10 cellular contexts compared by ENCODE assay signal in the genomic region with DNA sequence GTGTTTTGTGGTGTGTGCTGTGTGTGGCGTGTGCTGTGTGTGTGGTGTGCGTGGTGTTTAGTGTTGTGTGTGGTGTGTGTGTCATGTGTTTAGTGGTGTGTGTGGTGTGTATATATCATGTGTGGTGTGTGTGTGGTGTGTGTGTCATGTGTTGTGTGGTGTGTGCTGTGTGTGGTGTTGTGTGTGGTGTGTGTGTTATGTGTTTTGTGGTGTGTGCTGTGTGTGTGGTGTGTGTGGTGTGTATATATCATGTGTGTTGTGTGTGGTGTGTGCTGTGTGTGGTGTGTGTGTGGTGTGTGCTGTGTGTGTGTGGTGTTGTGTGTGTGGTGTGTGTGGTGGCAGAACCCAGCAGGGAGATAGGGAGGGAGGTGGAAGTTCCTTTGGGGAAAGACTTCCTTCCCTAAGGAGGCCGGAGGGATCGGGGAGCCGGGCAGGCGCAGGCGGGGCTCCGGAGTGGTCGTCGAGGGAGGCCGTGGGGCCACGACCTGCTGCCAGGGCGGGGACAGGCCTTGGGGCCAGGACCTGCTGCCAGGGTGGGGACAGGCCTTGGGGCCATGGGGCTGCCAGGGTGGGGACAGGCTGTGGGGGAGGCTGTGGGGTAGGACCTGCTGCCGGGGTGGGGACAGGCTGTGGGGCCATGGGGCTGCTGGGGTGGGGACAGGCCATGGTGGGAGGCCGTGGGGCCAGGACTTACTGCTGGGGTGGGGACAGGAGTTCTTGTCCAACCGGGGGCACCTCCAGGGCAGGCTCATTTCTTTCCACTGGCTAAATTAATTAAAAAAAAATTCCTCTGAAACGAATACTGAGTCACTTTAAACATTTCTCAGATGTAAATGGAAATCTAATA. TPM values are rescaled to one million over a fixed set of nuclear protein-coding genes. Genes with fewer than 3 reads are reported as not detected.
A peak's percentile ranks its signal among the peaks of the same experiment; 100 is the strongest.
DNase-seq lines count a peak whose midpoint lies in the region; ATAC-seq and TF ChIP-seq lines count a peak whose summit lies in the region.
"Had no signal": no experiment of that assay in that cellular context is flagged by ENCODE, and none has a peak within 500 bp of the region (broad histone marks: within the 10 kb centered on the region; RNA-seq: fewer than 3 reads in every experiment).

No MANE protein-coding gene starts in this region.

- peaks cover 1% of the 10 kb centered on the region for H3K27me3 Mint-ChIP-seq in activated naive CD4-positive, alpha-beta T cell treated with anti-CD3 and anti-CD28 coated beads, Interleukin-2, amount 50 U/mL, for 24 hours

- TF ChIP-seq CTCF in right atrium auricular region (IDR thresholded peaks at IDR 0.05), result no peak

- intact Hi-C loops in Right ventricle myocardium inferior (cut with DNase I), result no loop called here

- ATAC-seq in Right ventricle myocardium inferior (no peak), HG02623 (IDR thresholded peaks at IDR 0.05; ENCODE audit: unreplicated experiment) (no peak), HG02973 (IDR thresholded peaks at IDR 0.05; ENCODE audit: unreplicated experiment) (no peak)

- H3K27me3 ChIP-seq in right atrium auricular region, result no peaks in the 10 kb centered on the region

- H3K4me1 Mint-ChIP-seq in activated naive CD4-positive, alpha-beta T cell treated with anti-CD3 and anti-CD28 coated beads, Interleukin-2, amount 50 U/mL, for 24 hours, result peaks cover 31% of the 10 kb centered on the region

- H3K9me3 ChIP-seq in right atrium auricular region, result peaks cover 0 to 9% of the 10 kb centered on the region in 2 donors

- H3K27ac ChIP-seq in right atrium auricular region, result peak overlapping the region in 1 of 2 donors; percentile 55
- H3K27ac ChIP-seq: KMS-11 had no signal

- DNase-seq in Right ventricle myocardium inferior (ENCODE audit: missing footprints) (peak; percentile 37), right atrium auricular region (ENCODE audit: low spot score) (no peak), mesenteric fat pad (ENCODE audit: low spot score) (peak; percentile 88), NCI-H2107 treated with DMSO at 0.1 percent for 48 hours (lab: John Stamatoyannopoulos, UW; ENCODE audit: unreplicated experiment) (no peak), SIG-M5 treated with dmso at 0.1 percent for 504 hours (lab: John Stamatoyannopoulos, UW; ENCODE audit: unreplicated experiment) (no peak)

- no peaks in the 10 kb centered on the region for H3K36me3 ChIP-seq in right atrium auricular region

- H3K36me3 Mint-ChIP-seq in activated naive CD4-positive, alpha-beta T cell treated with anti-CD3 and anti-CD28 coated beads, Interleukin-2, amount 50 U/mL, for 24 hours, result peaks cover 16% of the 10 kb centered on the region

- H3K27ac Mint-ChIP-seq in activated naive CD4-positive, alpha-beta T cell treated with anti-CD3 and anti-CD28 coated beads, Interleukin-2, amount 50 U/mL, for 24 hours, result peak overlapping the region; percentile 81

- H3K4me3 ChIP-seq in right atrium auricular region, result no peak overlapping the region

- H3K4me1 ChIP-seq in right atrium auricular region, result peaks cover 0 to 18% of the 10 kb centered on the region in 2 donors

- H3K9me3 Mint-ChIP-seq in activated naive CD4-positive, alpha-beta T cell treated with anti-CD3 and anti-CD28 coated beads, Interleukin-2, amount 50 U/mL, for 24 hours, result peaks cover 9% of the 10 kb centered on the region

- H3K4me3 Mint-ChIP-seq in activated naive CD4-positive, alpha-beta T cell treated with anti-CD3 and anti-CD28 coated beads, Interleukin-2, amount 50 U/mL, for 24 hours, result peak overlapping the region; percentile 47

RNA-seq across cellular contexts. Expression of gene PIM3, which starts 15.2 kb away (rescaled TPM):
- 56.9 TPM for total RNA-seq in Right ventricle myocardium inferior
- 10 to 100 TPM; 64.5 to 66.9 TPM for total RNA-seq in right atrium auricular region
- 124 TPM for total RNA-seq in mesenteric fat pad

RNA-seq across cellular contexts. Expression of gene IL17REL, which starts 36.8 kb away (rescaled TPM):
- total RNA-seq in Right ventricle myocardium inferior, result not detected
- total RNA-seq in right atrium auricular region, result not detected
- total RNA-seq in mesenteric fat pad, result not detected
- total RNA-seq: renal cortical epithelial cell had no signal

RNA-seq across cellular contexts. Expression of gene CRELD2, which starts 57.3 kb away (rescaled TPM):
- total RNA-seq in Right ventricle myocardium inferior (30.6 TPM), right atrium auricular region (10 to 100 TPM; 16.1 to 28.5 TPM), mesenteric fat pad (36.5 TPM)

RNA-seq across cellular contexts. Expression of gene ALG12, which starts 57.5 kb away (rescaled TPM):
- total RNA-seq in Right ventricle myocardium inferior (16.4 TPM), right atrium auricular region (10 to 100 TPM; 19.7 to 19.8 TPM), mesenteric fat pad (12.5 TPM)

Comparison
In these comparisons a context has a peak if more than half of its experiments do, and no peak if none do; other contexts are left out.
1. DNase-seq: peak in Right ventricle myocardium inferior (single experiment) and mesenteric fat pad (single experiment); none in right atrium auricular region (single experiment), NCI-H2107 treated with DMSO at 0.1 percent for 48 hours (single experiment) and SIG-M5 treated with dmso at 0.1 percent for 504 hours (single experiment).